Comparison of ENCODE assay signal across 1 cellular context in genomic region chr9:72046593-72047456, GRCh38.
A peak's percentile ranks its signal among the peaks of the same experiment; 100 is the strongest.
TF ChIP-seq lines count a peak whose summit lies in the region.

No MANE protein-coding gene starts in this region.

TF ChIP-seq in HepG2, 621 proteins besides CTCF, POLR2A, EP300 and RAD21:
- no peak for TF ChIP-seq REXO4 (CRISPR knock-in tag; IDR thresholded peaks at IDR 0.05; ENCODE audit: borderline replicate concordance)
- TF ChIP-seq MAFK (conservative IDR thresholded peaks at IDR 0.05 in 1 of 2, IDR thresholded peaks at IDR 0.05 in 1 of 2; ENCODE audit: low read length in 2 of 2), result no peak
- no peak for TF ChIP-seq ZBTB49 (CRISPR knock-in tag; IDR thresholded peaks at IDR 0.05; ENCODE audit: borderline replicate concordance)
- TF ChIP-seq ZNF3 (CRISPR knock-in tag; IDR thresholded peaks at IDR 0.05), result peak; percentile 91
- TF ChIP-seq, protein P1, sequence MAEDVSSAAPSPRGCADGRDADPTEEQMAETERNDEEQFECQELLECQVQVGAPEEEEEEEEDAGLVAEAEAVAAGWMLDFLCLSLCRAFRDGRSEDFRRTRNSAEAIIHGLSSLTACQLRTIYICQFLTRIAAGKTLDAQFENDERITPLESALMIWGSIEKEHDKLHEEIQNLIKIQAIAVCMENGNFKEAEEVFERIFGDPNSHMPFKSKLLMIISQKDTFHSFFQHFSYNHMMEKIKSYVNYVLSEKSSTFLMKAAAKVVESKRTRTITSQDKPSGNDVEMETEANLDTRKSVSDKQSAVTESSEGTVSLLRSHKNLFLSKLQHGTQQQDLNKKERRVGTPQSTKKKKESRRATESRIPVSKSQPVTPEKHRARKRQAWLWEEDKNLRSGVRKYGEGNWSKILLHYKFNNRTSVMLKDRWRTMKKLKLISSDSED (CRISPR knock-in tag; IDR thresholded peaks at IDR 0.05), result no peak
- peak; percentile 50; the same call in 1 of the 2 replicates for TF ChIP-seq HNF4A (CRISPR knock-in tag; IDR thresholded peaks at IDR 0.05)
- TF ChIP-seq TCF12 (IDR thresholded peaks at IDR 0.05), result no peak
- no peak for TF ChIP-seq TCF12 (CRISPR knock-in tag; IDR thresholded peaks at IDR 0.05)
- TF ChIP-seq KMT2A (CRISPR knock-in tag; IDR thresholded peaks at IDR 0.05), result no peak
- TF ChIP-seq DDIT3 (CRISPR knock-in tag; IDR thresholded peaks at IDR 0.05), result no peak
